ENCODE assay signal across 26 cellular contexts in the genomic region with DNA sequence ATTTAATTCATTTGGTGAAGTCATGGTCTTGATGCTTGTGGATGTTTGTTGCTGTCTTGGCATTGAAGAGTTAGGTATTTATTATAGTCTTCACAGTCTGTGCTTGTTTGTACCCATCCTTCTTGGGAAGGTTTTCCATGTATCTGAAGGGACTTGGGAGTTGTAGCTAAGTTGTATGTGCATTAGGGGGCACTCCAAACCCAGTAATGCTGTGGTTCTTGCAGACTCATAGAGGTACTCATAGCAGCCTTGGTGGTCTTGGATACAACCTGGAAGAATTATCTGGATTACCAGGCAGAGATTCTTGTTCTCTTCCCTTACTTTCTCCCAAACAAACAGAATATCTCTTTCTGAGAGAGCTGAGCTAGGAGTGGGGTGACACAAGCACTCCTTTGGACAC.
DNase-seq lines count a peak whose midpoint lies in the region; ATAC-seq, FAIRE-seq and TF ChIP-seq lines count a peak whose summit lies in the region.
"Had no signal": no experiment of that assay in that cellular context is flagged by ENCODE, and none has a peak within 500 bp of the region (broad histone marks: within the 10 kb centered on the region; RNA-seq: fewer than 3 reads in every experiment).

No MANE protein-coding gene starts in this region.

- TF ChIP-seq CTCF in chondrocyte (IDR thresholded peaks at IDR 0.05): peak; percentile 9

- H3K27ac Mint-ChIP-seq in activated CD4-positive, alpha-beta T cell treated with anti-CD3 and anti-CD28 coated beads, Interleukin-2, amount 10 ng/mL, durations not matched to agents 24 days and 14 days: no peak overlapping the region
- no peak overlapping the region for H3K27ac Mint-ChIP-seq in chondrocyte (ENCODE audit: unreplicated experiment)
- H3K27ac Mint-ChIP-seq: activated CD4-positive, alpha-beta T cell treated with anti-CD3 and anti-CD28 coated beads, Interleukin-2, amount 10 ng/mL, durations not matched to agents 7 days and 5 days; IgD-negative memory B cell; mesothelial cell of epicardium; naive B cell; T-helper 2 cell treated with Interferon-gamma antibody and Interleukin-4, amounts not matched to agents 5 μg/mL and 100 μg/mL, for 36 hours had no signal

- H3K27me3 Mint-ChIP-seq in activated CD4-positive, alpha-beta T cell treated with anti-CD3 and anti-CD28 coated beads, Interleukin-2, amount 10 ng/mL, durations not matched to agents 24 days and 14 days: peaks cover 6% of the 10 kb centered on the region
- H3K27me3 Mint-ChIP-seq in chondrocyte (ENCODE audit: low read depth): peaks cover 59% of the 10 kb centered on the region

- FAIRE-seq in urothelium cell line (lab: Jason Lieb, UNC): peak; percentile 42
- FAIRE-seq: endothelial cell of umbilical vein, GM12891 had no signal

- no peaks in the 10 kb centered on the region for H3K4me1 Mint-ChIP-seq in activated CD4-positive, alpha-beta T cell treated with anti-CD3 and anti-CD28 coated beads, Interleukin-2, amount 10 ng/mL, durations not matched to agents 24 days and 14 days
- no peaks in the 10 kb centered on the region for H3K4me1 Mint-ChIP-seq in chondrocyte (ENCODE audit: low read depth)
- H3K4me1 Mint-ChIP-seq: activated CD4-positive, alpha-beta T cell treated with anti-CD3 and anti-CD28 coated beads, Interleukin-2, amount 10 ng/mL, durations not matched to agents 7 days and 5 days; IgD-negative memory B cell; mesothelial cell of epicardium; naive B cell had no signal

- H3K36me3 Mint-ChIP-seq in activated CD4-positive, alpha-beta T cell treated with anti-CD3 and anti-CD28 coated beads, Interleukin-2, amount 10 ng/mL, durations not matched to agents 24 days and 14 days (ENCODE audit: low read depth): no peaks in the 10 kb centered on the region
- H3K36me3 Mint-ChIP-seq in chondrocyte (ENCODE audit: low read depth): no peaks in the 10 kb centered on the region
- H3K36me3 Mint-ChIP-seq: IgD-negative memory B cell, mesothelial cell of epicardium, naive B cell had no signal

- no peak overlapping the region for H3K4me3 Mint-ChIP-seq in activated CD4-positive, alpha-beta T cell treated with anti-CD3 and anti-CD28 coated beads, Interleukin-2, amount 10 ng/mL, durations not matched to agents 24 days and 14 days
- no peak overlapping the region for H3K4me3 Mint-ChIP-seq in chondrocyte (ENCODE audit: unreplicated experiment)
- H3K4me3 Mint-ChIP-seq: activated CD4-positive, alpha-beta T cell treated with anti-CD3 and anti-CD28 coated beads, Interleukin-2, amount 10 ng/mL, durations not matched to agents 7 days and 5 days; activated T-cell treated with anti-CD3 and anti-CD28 coated beads, Interleukin-2, amount 50 U/mL, for 4 hours; IgD-negative memory B cell; mesothelial cell of epicardium; naive B cell; T-helper 2 cell treated with Interferon-gamma antibody and Interleukin-4, amounts not matched to agents 5 μg/mL and 100 μg/mL, for 36 hours had no signal

- intact Hi-C loops in activated CD4-positive, alpha-beta T cell treated with anti-CD3 and anti-CD28 coated beads, Interleukin-2, amount 10 ng/mL, durations not matched to agents 24 days and 14 days (cut with micrococcal nuclease): no loop called here

- H3K9me3 Mint-ChIP-seq in activated CD4-positive, alpha-beta T cell treated with anti-CD3 and anti-CD28 coated beads, Interleukin-2, amount 10 ng/mL, durations not matched to agents 24 days and 14 days: no peaks in the 10 kb centered on the region
- peaks cover 6% of the 10 kb centered on the region for H3K9me3 Mint-ChIP-seq in chondrocyte (ENCODE audit: low read depth)
- H3K9me3 Mint-ChIP-seq: activated CD4-positive, alpha-beta T cell treated with anti-CD3 and anti-CD28 coated beads, Interleukin-2, amount 10 ng/mL, durations not matched to agents 7 days and 5 days; T-helper 2 cell treated with Interferon-gamma antibody and Interleukin-4, amounts not matched to agents 5 μg/mL and 100 μg/mL, for 36 hours had no signal

- ATAC-seq in HG03378 (IDR thresholded peaks at IDR 0.05; ENCODE audit: unreplicated experiment): no peak
- ATAC-seq: activated T-cell treated with anti-CD3 and anti-CD28 coated beads, Interleukin-2, amount 50 U/mL, for 4 hours; body of pancreas; stimulated activated naive CD8-positive, alpha-beta T cell treated with anti-CD3 and anti-CD28 coated beads, Interleukin-15, Interleukin-2, amounts not matched to agents 100 U/mL and 50 U/mL, for 24 hours had no signal

- DNase-seq in activated CD4-positive, alpha-beta T cell treated with anti-CD3 and anti-CD28 coated beads, Interleukin-2, amount 10 ng/mL, durations not matched to agents 24 days and 14 days: peak; percentile 12
- no peak for DNase-seq in activated CD4-positive, alpha-beta T cell treated with anti-CD3 and anti-CD28 coated beads, Interleukin-2, amount 50 U/mL, for 1 hour
- peak; percentile 29 to 53 for DNase-seq in NCI-H446 (lab: John Stamatoyannopoulos, UW)
- DNase-seq in chondrocyte (ENCODE audit: low spot score): no peak
- no peak for DNase-seq in urothelium cell line (ENCODE audit: low spot score)
- no peak for DNase-seq in stimulated activated CD4-positive, alpha-beta T cell treated with anti-CD3 and anti-CD28 coated beads, Interleukin-2, amount 100 ng/mL, for 48 hours
- no peak for DNase-seq in CD1c-positive myeloid dendritic cell (ENCODE audit: extremely low spot score)
- DNase-seq: activated CD4-positive, alpha-beta T cell treated with anti-CD3 and anti-CD28 coated beads, Interleukin-2, amount 10 ng/mL, durations not matched to agents 7 days and 5 days; activated naive CD4-positive, alpha-beta T cell treated with Interleukin-2 at 50 U/mL for 16 hours; activated T-cell treated with anti-CD3 and anti-CD28 coated beads, Interleukin-2, amount 50 U/mL, for 4 hours; body of pancreas; C1 segment of cervical spinal cord; Caco-2; naive B cell; NCI-H510A treated with DMSO at 0.1 percent for 48 hours; nucleus accumbens; OCI-M1; stimulated activated naive CD8-positive, alpha-beta T cell treated with anti-CD3 and anti-CD28 coated beads, Interleukin-15, Interleukin-2, amounts not matched to agents 100 U/mL and 50 U/mL, for 24 hours; testis; uterus had no signal

Comparison
In these comparisons a context has a peak if more than half of its experiments do, and no peak if none do; other contexts are left out.
1. DNase-seq: peak in activated CD4-positive, alpha-beta T cell treated with anti-CD3 and anti-CD28 coated beads, Interleukin-2, amount 10 ng/mL, durations not matched to agents 24 days and 14 days (single experiment) and NCI-H446 (2 of 2); none in activated CD4-positive, alpha-beta T cell treated with anti-CD3 and anti-CD28 coated beads, Interleukin-2, amount 50 U/mL, for 1 hour (single experiment), chondrocyte (single experiment), urothelium cell line (single experiment), stimulated activated CD4-positive, alpha-beta T cell treated with anti-CD3 and anti-CD28 coated beads, Interleukin-2, amount 100 ng/mL, for 48 hours (0 of 2) and CD1c-positive myeloid dendritic cell (single experiment).